1 cellular context compared by ENCODE assay signal in genomic region chr1:247367786-247368342, GRCh38.
A peak's percentile ranks its signal among the peaks of the same experiment; 100 is the strongest.
TF ChIP-seq lines count a peak whose summit lies in the region.

No MANE protein-coding gene starts in this region.

TF ChIP-seq in H1, 55 proteins besides CTCF, POLR2A, EP300 and RAD21:
- no peak for TF ChIP-seq USF2 (IDR thresholded peaks at IDR 0.05; ENCODE audit: low read length)
- TF ChIP-seq SRF (IDR thresholded peaks at IDR 0.05; ENCODE audit: low read depth, low read length): peak; percentile 10; the same call in 1 of the 2 replicates
